Comparison of ENCODE assay signal across 1 cellular context in the genomic region with DNA sequence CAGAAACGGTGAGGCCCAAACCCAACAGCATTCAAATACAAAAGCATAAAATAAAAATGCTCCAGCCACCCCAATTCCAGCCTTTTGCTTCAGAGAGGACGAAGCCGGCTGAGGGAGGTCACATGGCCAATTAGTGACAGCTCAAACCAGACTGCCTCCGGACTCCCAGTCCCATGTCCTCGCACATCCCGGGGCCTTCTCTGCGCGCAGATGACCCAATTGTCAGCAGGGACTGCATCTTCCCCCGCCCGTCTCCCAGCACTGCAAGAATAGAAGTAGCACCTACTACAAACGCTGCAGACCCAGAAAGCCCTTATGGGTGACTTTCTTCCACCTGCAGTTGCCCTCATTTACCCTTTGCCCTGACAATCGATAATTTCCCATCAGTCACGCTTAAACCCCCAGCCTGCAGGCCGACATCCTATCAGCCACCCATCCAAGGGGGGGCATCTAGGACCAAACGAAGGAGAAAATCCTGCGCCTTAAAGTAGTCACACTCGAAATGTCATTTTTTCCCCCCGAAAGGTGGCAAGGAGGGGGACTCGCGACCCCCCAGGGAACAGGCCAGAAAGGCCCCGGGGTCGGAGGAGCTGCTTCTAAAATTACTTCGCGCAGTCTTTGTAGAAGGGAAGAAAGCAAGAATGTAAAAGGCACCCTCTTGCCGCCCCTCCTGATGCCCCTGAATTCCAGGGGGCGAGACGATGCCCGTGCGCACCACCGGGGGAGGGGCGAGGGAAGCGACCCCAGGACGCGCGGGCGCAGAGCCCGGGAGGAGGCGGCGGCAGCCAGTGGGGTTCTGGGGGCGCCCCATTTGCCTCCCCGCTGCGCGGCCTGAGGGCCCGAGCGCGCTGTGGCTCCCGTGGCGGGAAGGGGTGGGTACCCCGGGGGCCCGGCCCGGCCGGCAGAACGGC.
TF ChIP-seq lines count a peak whose summit lies in the region.

No MANE protein-coding gene starts in this region.

TF ChIP-seq in K562, 482 proteins besides CTCF, POLR2A, EP300 and RAD21 (continued from another document):
- TF ChIP-seq, protein P1, sequence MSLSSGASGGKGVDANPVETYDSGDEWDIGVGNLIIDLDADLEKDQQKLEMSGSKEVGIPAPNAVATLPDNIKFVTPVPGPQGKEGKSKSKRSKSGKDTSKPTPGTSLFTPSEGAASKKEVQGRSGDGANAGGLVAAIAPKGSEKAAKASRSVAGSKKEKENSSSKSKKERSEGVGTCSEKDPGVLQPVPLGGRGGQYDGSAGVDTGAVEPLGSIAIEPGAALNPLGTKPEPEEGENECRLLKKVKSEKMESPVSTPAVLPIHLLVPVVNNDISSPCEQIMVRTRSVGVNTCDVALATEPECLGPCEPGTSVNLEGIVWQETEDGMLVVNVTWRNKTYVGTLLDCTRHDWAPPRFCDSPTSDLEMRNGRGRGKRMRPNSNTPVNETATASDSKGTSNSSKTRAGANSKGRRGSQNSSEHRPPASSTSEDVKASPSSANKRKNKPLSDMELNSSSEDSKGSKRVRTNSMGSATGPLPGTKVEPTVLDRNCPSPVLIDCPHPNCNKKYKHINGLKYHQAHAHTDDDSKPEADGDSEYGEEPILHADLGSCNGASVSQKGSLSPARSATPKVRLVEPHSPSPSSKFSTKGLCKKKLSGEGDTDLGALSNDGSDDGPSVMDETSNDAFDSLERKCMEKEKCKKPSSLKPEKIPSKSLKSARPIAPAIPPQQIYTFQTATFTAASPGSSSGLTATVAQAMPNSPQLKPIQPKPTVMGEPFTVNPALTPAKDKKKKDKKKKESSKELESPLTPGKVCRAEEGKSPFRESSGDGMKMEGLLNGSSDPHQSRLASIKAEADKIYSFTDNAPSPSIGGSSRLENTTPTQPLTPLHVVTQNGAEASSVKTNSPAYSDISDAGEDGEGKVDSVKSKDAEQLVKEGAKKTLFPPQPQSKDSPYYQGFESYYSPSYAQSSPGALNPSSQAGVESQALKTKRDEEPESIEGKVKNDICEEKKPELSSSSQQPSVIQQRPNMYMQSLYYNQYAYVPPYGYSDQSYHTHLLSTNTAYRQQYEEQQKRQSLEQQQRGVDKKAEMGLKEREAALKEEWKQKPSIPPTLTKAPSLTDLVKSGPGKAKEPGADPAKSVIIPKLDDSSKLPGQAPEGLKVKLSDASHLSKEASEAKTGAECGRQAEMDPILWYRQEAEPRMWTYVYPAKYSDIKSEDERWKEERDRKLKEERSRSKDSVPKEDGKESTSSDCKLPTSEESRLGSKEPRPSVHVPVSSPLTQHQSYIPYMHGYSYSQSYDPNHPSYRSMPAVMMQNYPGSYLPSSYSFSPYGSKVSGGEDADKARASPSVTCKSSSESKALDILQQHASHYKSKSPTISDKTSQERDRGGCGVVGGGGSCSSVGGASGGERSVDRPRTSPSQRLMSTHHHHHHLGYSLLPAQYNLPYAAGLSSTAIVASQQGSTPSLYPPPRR (CRISPR knock-in tag; IDR thresholded peaks at IDR 0.05; ENCODE audit: borderline replicate concordance) = no peak
- no peak for TF ChIP-seq ELF1 (tag; IDR thresholded peaks at IDR 0.05)
- TF ChIP-seq HMG20B (CRISPR knock-in tag; IDR thresholded peaks at IDR 0.05) = no peak
- TF ChIP-seq, protein P2, sequence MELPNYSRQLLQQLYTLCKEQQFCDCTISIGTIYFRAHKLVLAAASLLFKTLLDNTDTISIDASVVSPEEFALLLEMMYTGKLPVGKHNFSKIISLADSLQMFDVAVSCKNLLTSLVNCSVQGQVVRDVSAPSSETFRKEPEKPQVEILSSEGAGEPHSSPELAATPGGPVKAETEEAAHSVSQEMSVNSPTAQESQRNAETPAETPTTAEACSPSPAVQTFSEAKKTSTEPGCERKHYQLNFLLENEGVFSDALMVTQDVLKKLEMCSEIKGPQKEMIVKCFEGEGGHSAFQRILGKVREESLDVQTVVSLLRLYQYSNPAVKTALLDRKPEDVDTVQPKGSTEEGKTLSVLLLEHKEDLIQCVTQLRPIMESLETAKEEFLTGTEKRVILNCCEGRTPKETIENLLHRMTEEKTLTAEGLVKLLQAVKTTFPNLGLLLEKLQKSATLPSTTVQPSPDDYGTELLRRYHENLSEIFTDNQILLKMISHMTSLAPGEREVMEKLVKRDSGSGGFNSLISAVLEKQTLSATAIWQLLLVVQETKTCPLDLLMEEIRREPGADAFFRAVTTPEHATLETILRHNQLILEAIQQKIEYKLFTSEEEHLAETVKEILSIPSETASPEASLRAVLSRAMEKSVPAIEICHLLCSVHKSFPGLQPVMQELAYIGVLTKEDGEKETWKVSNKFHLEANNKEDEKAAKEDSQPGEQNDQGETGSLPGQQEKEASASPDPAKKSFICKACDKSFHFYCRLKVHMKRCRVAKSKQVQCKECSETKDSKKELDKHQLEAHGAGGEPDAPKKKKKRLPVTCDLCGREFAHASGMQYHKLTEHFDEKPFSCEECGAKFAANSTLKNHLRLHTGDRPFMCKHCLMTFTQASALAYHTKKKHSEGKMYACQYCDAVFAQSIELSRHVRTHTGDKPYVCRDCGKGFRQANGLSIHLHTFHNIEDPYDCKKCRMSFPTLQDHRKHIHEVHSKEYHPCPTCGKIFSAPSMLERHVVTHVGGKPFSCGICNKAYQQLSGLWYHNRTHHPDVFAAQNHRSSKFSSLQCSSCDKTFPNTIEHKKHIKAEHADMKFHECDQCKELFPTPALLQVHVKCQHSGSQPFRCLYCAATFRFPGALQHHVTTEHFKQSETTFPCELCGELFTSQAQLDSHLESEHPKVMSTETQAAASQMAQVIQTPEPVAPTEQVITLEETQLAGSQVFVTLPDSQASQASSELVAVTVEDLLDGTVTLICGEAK (IDR thresholded peaks at IDR 0.05) = 0 out of 2 replicates have a peak, but pooled peaks have one; percentile 13
- TF ChIP-seq, protein P2 (CRISPR knock-in tag; IDR thresholded peaks at IDR 0.05) = no peak
- TF ChIP-seq, protein P3, sequence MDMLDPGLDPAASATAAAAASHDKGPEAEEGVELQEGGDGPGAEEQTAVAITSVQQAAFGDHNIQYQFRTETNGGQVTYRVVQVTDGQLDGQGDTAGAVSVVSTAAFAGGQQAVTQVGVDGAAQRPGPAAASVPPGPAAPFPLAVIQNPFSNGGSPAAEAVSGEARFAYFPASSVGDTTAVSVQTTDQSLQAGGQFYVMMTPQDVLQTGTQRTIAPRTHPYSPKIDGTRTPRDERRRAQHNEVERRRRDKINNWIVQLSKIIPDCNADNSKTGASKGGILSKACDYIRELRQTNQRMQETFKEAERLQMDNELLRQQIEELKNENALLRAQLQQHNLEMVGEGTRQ (CRISPR knock-in tag; IDR thresholded peaks at IDR 0.05) = peak; percentile 43; the same call in 1 of the 2 replicates
- no peak for TF ChIP-seq ZKSCAN8 (CRISPR knock-in tag; IDR thresholded peaks at IDR 0.05)
- no peak for TF ChIP-seq MAFK (IDR thresholded peaks at IDR 0.05; ENCODE audit: low read length)
- TF ChIP-seq, protein P4, sequence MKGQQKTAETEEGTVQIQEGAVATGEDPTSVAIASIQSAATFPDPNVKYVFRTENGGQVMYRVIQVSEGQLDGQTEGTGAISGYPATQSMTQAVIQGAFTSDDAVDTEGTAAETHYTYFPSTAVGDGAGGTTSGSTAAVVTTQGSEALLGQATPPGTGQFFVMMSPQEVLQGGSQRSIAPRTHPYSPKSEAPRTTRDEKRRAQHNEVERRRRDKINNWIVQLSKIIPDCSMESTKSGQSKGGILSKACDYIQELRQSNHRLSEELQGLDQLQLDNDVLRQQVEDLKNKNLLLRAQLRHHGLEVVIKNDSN (CRISPR knock-in tag; IDR thresholded peaks at IDR 0.05) = peak; percentile 62
